Comparison of ENCODE assay signal across 8 cellular contexts in genomic region chr15:57591822-57592367, GRCh38. TPM values are rescaled to one million over a fixed set of nuclear protein-coding genes. Genes with fewer than 3 reads are reported as not detected.
DNase-seq lines count a peak whose midpoint lies in the region; ATAC-seq, FAIRE-seq and TF ChIP-seq lines count a peak whose summit lies in the region.

Gene MYZAP (plus strand): TSS chr15:57591904. CDS start chr15:57592035, 131 bp downstream.

- peaks cover 31% of the 10 kb centered on the region for H3K27me3 ChIP-seq in HUES48 (ENCODE audit: control insufficient read depth, insufficient read depth, low read length)
- peaks cover 0 to 11% (median 0%) of the 10 kb centered on the region in 4 donors for H3K27me3 ChIP-seq in esophagus squamous epithelium

- H3K4me2 ChIP-seq in A549, result peak within 1 kb of the TSS; percentile 87

- H3K4me3 ChIP-seq in A549 (peak within 1 kb of the TSS; percentile 66), HUES48 (ENCODE audit: low read depth, low read length) (peak within 1 kb of the TSS; percentile 69), esophagus squamous epithelium (peak within 1 kb of the TSS; percentile 54 to 81 (median 64))

- peak within 1 kb of the TSS; percentile 31 to 73 (median 66) for H3K4me3 Mint-ChIP-seq in naive thymus-derived CD8-positive, alpha-beta T cell

- CTCF ChIA-PET in A549 (lab: Yijun Ruan, JAX), result interaction anchor here (0.7 to 7.5 kb wide), 9 partner anchors 11 to 269 kb away, joined by 3 to 45 read pairs (median 5); no protein-coding TSS in a partner anchor

- H3K9ac ChIP-seq in HUES48 (ENCODE audit: low read depth, low read length), result no peak within 1 kb of the TSS

- no peaks in the 10 kb centered on the region for H3K36me3 Mint-ChIP-seq in naive thymus-derived CD8-positive, alpha-beta T cell

- TF ChIP-seq POLR2A in A549 (IDR thresholded peaks at IDR 0.05; ENCODE audit: low read length) (no peak), esophagus squamous epithelium (IDR thresholded peaks at IDR 0.05) (peak in 1 of 4 donors; percentile 40)

- H3K9me3 ChIP-seq in A549, result no peaks in the 10 kb centered on the region
- H3K9me3 ChIP-seq in HUES48 (ENCODE audit: control insufficient read depth, insufficient read depth, low read length), result no peaks in the 10 kb centered on the region
- no peaks in the 10 kb centered on the region for H3K9me3 ChIP-seq in esophagus squamous epithelium

- peak within 1 kb of the TSS in 1 of 10 donors; percentile 42 for H3K27ac Mint-ChIP-seq in naive thymus-derived CD8-positive, alpha-beta T cell

- DNase-seq in A549 (ENCODE audit: low read depth in 1 of 2, low spot score in 1 of 2) (peak in 1 of 2 experiments; percentile 84), esophagus squamous epithelium (lab: John Stamatoyannopoulos, UW) (no peak), putamen (ENCODE audit: low spot score) (no peak)
- peak; percentile 63 for DNase-seq in activated CD8-positive, alpha-beta memory T cell treated with anti-CD3 and anti-CD28 coated beads, Interleukin-2, amount 50 U/mL, for 48 hours
- peak in 6 of 10 donors; percentile 5 to 32 (median 11) for DNase-seq in naive thymus-derived CD8-positive, alpha-beta T cell

- TF ChIP-seq CTCF in A549 (IDR thresholded peaks at IDR 0.05), result no peak
- TF ChIP-seq CTCF in esophagus squamous epithelium (IDR thresholded peaks at IDR 0.05), result no peak
- TF ChIP-seq CTCF in subcutaneous adipose tissue (IDR thresholded peaks at IDR 0.05; ENCODE audit: low read depth), result no peak

- TF ChIP-seq EP300 in A549 (IDR thresholded peaks at IDR 0.05), result no peak

- H3K4me1 ChIP-seq in A549, result peaks cover 4% of the 10 kb centered on the region; the same call in 1 of the 3 replicates
- H3K4me1 ChIP-seq in HUES48 (ENCODE audit: control insufficient read depth, insufficient read depth, low read length), result 0 out of 2 replicates have a peak, but pooled peaks cover 3% of the 10 kb centered on the region
- H3K4me1 ChIP-seq in esophagus squamous epithelium, result peaks cover 0 to 84% (median 6%) of the 10 kb centered on the region in 3 donors

- peak; percentile 82 to 94 for ATAC-seq in A549
- peak; percentile 45 to 89 for ATAC-seq in naive thymus-derived CD8-positive, alpha-beta T cell
- no peak for ATAC-seq in GM21528 (IDR thresholded peaks at IDR 0.05; ENCODE audit: low FRiP score, unreplicated experiment)

- peaks cover 17 to 41% (median 19%) of the 10 kb centered on the region in 4 donors for H3K4me1 Mint-ChIP-seq in naive thymus-derived CD8-positive, alpha-beta T cell

- no peak for FAIRE-seq in A549 (lab: Jason Lieb, UNC)

- H3K27me3 Mint-ChIP-seq in naive thymus-derived CD8-positive, alpha-beta T cell, result peaks cover 19 to 67% (median 34%) of the 10 kb centered on the region in 5 donors

- 20% methylated on average over 13 of the region's 58 CpGs for WGBS in A549 (ENCODE audit: missing lambda C conversion rate)
- WGBS in esophagus squamous epithelium, 2 donors, result 53% methylated on average over 2 of the region's 58 CpGs; no CpG with 5 or more reads in 1 of the 2 donors

- H3K36me3 ChIP-seq in HUES48 (ENCODE audit: control insufficient read depth, insufficient read depth, low read length), result no peaks in the 10 kb centered on the region
- H3K36me3 ChIP-seq in esophagus squamous epithelium, result no peaks in the 10 kb centered on the region

- no peaks in the 10 kb centered on the region for H3K9me3 Mint-ChIP-seq in naive thymus-derived CD8-positive, alpha-beta T cell

- intact Hi-C loops in esophagus squamous epithelium (cut with DNase I), result no loop called here

- POLR2A ChIA-PET in A549 (lab: Yijun Ruan, JAX), result interaction anchor here (0.7 to 1.3 kb wide), 2 partner anchors 40 to 115 kb away, joined by 3 read pairs; partner anchors contain the start of gene POLR2M
- POLR2A ChIA-PET in naive thymus-derived CD8-positive, alpha-beta T cell (lab: Charles Lee), result no interaction called here

- H3K27ac ChIP-seq in A549, result peak within 1 kb of the TSS; percentile 54 to 86
- no peak within 1 kb of the TSS for H3K27ac ChIP-seq in HUES48 (ENCODE audit: low read depth, low read length)
- peak within 1 kb of the TSS; percentile 79 to 86 (median 82) for H3K27ac ChIP-seq in esophagus squamous epithelium

- no peak for TF ChIP-seq RAD21 in A549 (conservative IDR thresholded peaks at IDR 0.05 in 1 of 2, IDR thresholded peaks at IDR 0.05 in 1 of 2)

TF ChIP-seq in A549, 52 proteins besides CTCF, POLR2A, EP300 and RAD21:
- TF ChIP-seq RFX5 (IDR thresholded peaks at IDR 0.05) (no peak), GATA3 (IDR thresholded peaks at IDR 0.05; ENCODE audit: borderline replicate concordance) (no peak), HMGXB4 (CRISPR knock-in tag; IDR thresholded peaks at IDR 0.05; ENCODE audit: borderline replicate concordance) (no peak), BHLHE40 (IDR thresholded peaks at IDR 0.05; ENCODE audit: low read depth, low read length) (no peak), CBX2 (IDR thresholded peaks at IDR 0.05; ENCODE audit: borderline replicate concordance, low read depth) (no peak), USF2 (IDR thresholded peaks at IDR 0.05) (no peak), MAZ (IDR thresholded peaks at IDR 0.05; ENCODE audit: borderline replicate concordance, low read depth, low read length) (no peak)

RNA-seq across cellular contexts. Expression of gene MYZAP, which starts in this region (rescaled TPM):
- polyA plus RNA-seq in A549 (2011; rRNA removed) (1.1 and 1.2 TPM in 2 replicates), A549 (2017; fragmentation: RNase III; extraction: RNeasy Plus Mini Kit Qiagen cat#74134 plus additional on column Dnase treatment) (1.8 to 2.6 TPM (median 2.4 TPM) in 3 replicates)
- polyA plus RNA-seq in A549 (2012; cell fraction: cytosol; rRNA removed), result 0.19 and 0.24 TPM in 2 replicates
- polyA plus RNA-seq in A549 (2012; cell fraction: nucleus; rRNA removed), result 0.06 TPM in 1 of 2 replicates, not detected in the other
- polyA minus RNA-seq in A549 (2011; rRNA and poly(A)+ RNA removed), result 0.37 TPM in 1 of 2 replicates, not detected in the other
- total RNA-seq in esophagus squamous epithelium (10 to 100 TPM; 21.2 to 36.0 (median 26.5) TPM), subcutaneous adipose tissue (10 to 100 TPM; 22.5 to 31.8 (median 28.3) TPM)
- not detected for total RNA-seq in naive thymus-derived CD8-positive, alpha-beta T cell
- under 1 TPM in 2 of 3 donors, not detected in 1; 0.20 to 0.26 TPM for polyA plus RNA-seq in naive thymus-derived CD8-positive, alpha-beta T cell

Comparison
In these comparisons a context has a peak if more than half of its experiments do, and no peak if none do; other contexts are left out.
1. RNA of gene MYZAP (total RNA-seq): 21.2 to 36.0 TPM in esophagus squamous epithelium and 22.5 to 31.8 TPM in subcutaneous adipose tissue; not detected in naive thymus-derived CD8-positive, alpha-beta T cell; every median in the first group is over 10 times any median in the second.
2. Peak in DNase-seq and ATAC-seq in naive thymus-derived CD8-positive, alpha-beta T cell; RNA of the gene not detected or under 1 TPM.
3. Peak in every context shown above with its lines, with median percentiles within 50 percentile points of each other: H3K4me3 ChIP-seq.